Comparison of ENCODE assay signal across 22 cellular contexts in genomic region chr12:70842942-70843341, GRCh38.
"Had no signal": no experiment of that assay in that cellular context is flagged by ENCODE, and none has a peak within 500 bp of the region (broad histone marks: within the 10 kb centered on the region; RNA-seq: fewer than 3 reads in every experiment).

No MANE protein-coding gene starts in this region.

- DNase-seq: activated CD4-positive, alpha-beta T cell treated with anti-CD3 and anti-CD28 coated beads for 1 hour; activated CD8-positive, alpha-beta memory T cell treated with anti-CD3 and anti-CD28 coated beads for 24 hours; activated CD8-positive, alpha-beta memory T cell treated with anti-CD3 and anti-CD28 coated beads, Interleukin-2, amount 50 U/mL, for 48 hours; activated gamma-delta T cell; activated T-cell treated with anti-CD3 and anti-CD28 coated beads, Interleukin-2, amount 50 U/mL, for 72 hours; adrenal gland; dermis blood vessel endothelial cell; erythroblast; foreskin melanocyte; heart left ventricle; left colon; lower lobe of right lung; retina; stimulated activated naive CD4-positive, alpha-beta T cell treated with Interleukin-2 at 50 U/mL for 16 hours; SW 1271; T-helper 2 cell; transverse colon; uterus; WERI-Rb-1 had no signal

- H3K9me3 Mint-ChIP-seq: activated naive CD4-positive, alpha-beta T cell treated with anti-CD3 and anti-CD28 coated beads, Interleukin-2, amount 50 U/mL, for 72 hours; nephron had no signal

- ATAC-seq: activated naive CD4-positive, alpha-beta T cell treated with anti-CD3 and anti-CD28 coated beads, Interleukin-2, amount 50 U/mL, for 72 hours; activated T-cell treated with anti-CD3 and anti-CD28 coated beads, Interleukin-2, amount 50 U/mL, for 72 hours; heart left ventricle; left colon had no signal

- H3K36me3 ChIP-seq: adrenal gland, heart left ventricle, lower lobe of right lung, transverse colon, uterus, WERI-Rb-1 had no signal

- H3K9ac ChIP-seq: parathyroid adenoma had no signal

- H3K4me3 Mint-ChIP-seq: activated T-cell treated with anti-CD3 and anti-CD28 coated beads, Interleukin-2, amount 50 U/mL, for 72 hours; nephron had no signal

- H3K4me3 ChIP-seq: adrenal gland, heart left ventricle, lower lobe of right lung, transverse colon, uterus had no signal

- H3K9me3 ChIP-seq: adrenal gland, heart left ventricle, lower lobe of right lung, transverse colon, uterus had no signal

- H3K27ac Mint-ChIP-seq: activated naive CD4-positive, alpha-beta T cell treated with anti-CD3 and anti-CD28 coated beads, Interleukin-2, amount 50 U/mL, for 72 hours; activated T-cell treated with anti-CD3 and anti-CD28 coated beads, Interleukin-2, amount 50 U/mL, for 72 hours; nephron had no signal

- H3K36me3 Mint-ChIP-seq: activated naive CD4-positive, alpha-beta T cell treated with anti-CD3 and anti-CD28 coated beads, Interleukin-2, amount 50 U/mL, for 72 hours had no signal

- H3K4me1 ChIP-seq: adrenal gland, lower lobe of right lung, parathyroid adenoma, uterus had no signal

- H3K27ac ChIP-seq: adrenal gland, heart left ventricle, lower lobe of right lung, parathyroid adenoma, transverse colon, uterus, WERI-Rb-1 had no signal

- H3K27me3 ChIP-seq: adrenal gland, heart left ventricle, transverse colon, uterus had no signal

- H3K4me1 Mint-ChIP-seq: nephron had no signal
